In the genomic region with DNA sequence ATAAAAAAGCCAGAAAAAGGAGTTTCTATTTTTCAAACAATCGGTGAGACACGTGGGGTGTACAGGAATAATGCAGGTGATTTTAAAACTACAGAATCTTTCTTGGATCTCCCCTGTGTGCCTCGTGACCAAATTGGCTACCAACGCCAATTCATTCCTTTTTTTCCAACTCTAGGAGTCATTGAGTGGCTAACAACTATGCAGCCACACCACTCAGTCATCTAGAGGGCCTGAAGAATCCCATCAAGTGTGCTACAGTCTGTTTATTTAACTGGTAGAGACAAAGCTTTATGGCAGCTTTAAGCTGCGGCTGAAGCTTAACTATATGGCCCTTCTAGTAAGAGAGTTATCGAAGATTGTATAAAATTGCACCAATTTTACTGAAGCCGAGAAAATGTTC, we compare ENCODE assay signal across 18 cellular contexts.
A peak's percentile ranks its signal among the peaks of the same experiment; 100 is the strongest.
DNase-seq lines count a peak whose midpoint lies in the region; ATAC-seq and TF ChIP-seq lines count a peak whose summit lies in the region.
"Had no signal": no experiment of that assay in that cellular context is flagged by ENCODE, and none has a peak within 500 bp of the region (broad histone marks: within the 10 kb centered on the region; RNA-seq: fewer than 3 reads in every experiment).

No MANE protein-coding gene starts in this region.

- intact Hi-C loops in thyroid gland (cut with DNase I) = no loop called here

- H3K27ac ChIP-seq in thyroid gland = peak overlapping the region in 2 of 3 donors; percentile 25 to 70

- H3K4me3 ChIP-seq in thyroid gland (replicated peaks in 1 of 3) = no peak overlapping the region
- H3K4me3 ChIP-seq: GM12878, GM23338 had no signal

- H3K27me3 ChIP-seq in thyroid gland = no peaks in the 10 kb centered on the region

- peak in 2 of 3 experiments; percentile 42 to 80 for DNase-seq in NCI-H1417 (lab: John Stamatoyannopoulos, UW)
- DNase-seq in NCI-H1417 treated with DMSO at 0.1 percent for 48 hours (lab: John Stamatoyannopoulos, UW) = no peak
- peak; percentile 82 for DNase-seq in NCI-H2029 treated with DMSO at 0.1 percent for 48 hours (lab: John Stamatoyannopoulos, UW)
- peak; percentile 23 to 73 for DNase-seq in NCI-H524 (lab: John Stamatoyannopoulos, UW)
- DNase-seq in thyroid gland = peak; percentile 71 to 72
- no peak for DNase-seq in NCI-H2081 (lab: John Stamatoyannopoulos, UW)
- DNase-seq: 8988T, GF-D8, HCEC 1CT, Karpas-422, NCI-H1048, NCI-H1930, NCI-H446 treated with DMSO at 0.1 percent for 48 hours, NCI-H82 had no signal

- ATAC-seq in GM21515 (IDR thresholded peaks at IDR 0.05; ENCODE audit: unreplicated experiment) = no peak
- no peak for ATAC-seq in HG02678 (IDR thresholded peaks at IDR 0.05; ENCODE audit: unreplicated experiment)
- ATAC-seq: GM12878, GM23338 had no signal

- H3K4me1 ChIP-seq in thyroid gland = peaks cover 8 to 9% of the 10 kb centered on the region in 2 donors

- no peak for TF ChIP-seq CTCF in thyroid gland (IDR thresholded peaks at IDR 0.05)

- no peak for TF ChIP-seq POLR2A in thyroid gland (IDR thresholded peaks at IDR 0.05)

- H3K36me3 ChIP-seq in thyroid gland = no peaks in the 10 kb centered on the region

- 30 to 34% methylated on average over 7 of the region's 7 CpGs for WGBS in thyroid gland, 2 donors

- H3K9me3 ChIP-seq in thyroid gland = no peaks in the 10 kb centered on the region

Comparison
In these comparisons a context has a peak if more than half of its experiments do, and no peak if none do; other contexts are left out.
1. DNase-seq: peak in NCI-H1417 (2 of 3), NCI-H2029 treated with DMSO at 0.1 percent for 48 hours (single experiment), NCI-H524 (2 of 2) and thyroid gland (2 of 2); none in NCI-H1417 treated with DMSO at 0.1 percent for 48 hours (single experiment) and NCI-H2081 (0 of 2).